ENCODE assay signal across 20 cellular contexts in genomic region chr9:14298607-14299022, GRCh38. TPM values are rescaled to one million over a fixed set of nuclear protein-coding genes. Genes with fewer than 3 reads are reported as not detected.
DNase-seq lines count a peak whose midpoint lies in the region; ATAC-seq and TF ChIP-seq lines count a peak whose summit lies in the region.
"Had no signal": no experiment of that assay in that cellular context is flagged by ENCODE, and none has a peak within 500 bp of the region (broad histone marks: within the 10 kb centered on the region; RNA-seq: fewer than 3 reads in every experiment).

No MANE protein-coding gene starts in this region.

- TF ChIP-seq CTCF in tibial artery (IDR thresholded peaks at IDR 0.05): no peak

- peak overlapping the region; percentile 24 to 44 for H3K9ac ChIP-seq in duodenal mucosa (ENCODE audit: low read depth in 1 of 2, low read length in 2 of 2)

- H3K4me3 ChIP-seq in duodenal mucosa (ENCODE audit: low read depth in 1 of 2, low read length in 2 of 2) (peak overlapping the region; percentile 14 to 68), tibial artery (peak overlapping the region in 1 of 2 donors; percentile 11)
- H3K4me3 ChIP-seq: GM12878, GM23338 had no signal

- intact Hi-C loops in Right ventricle myocardium superior (cut with DNase I) (no loop called here), Right ventricle myocardium inferior (cut with DNase I) (no loop called here), tibial artery (cut with DNase I; ENCODE audit: low total_unique reads) (no loop called here)

- ATAC-seq in Right ventricle myocardium superior (ENCODE audit: poor library complexity) (peak; percentile 3), Right ventricle myocardium inferior (no peak), HG03045 (IDR thresholded peaks at IDR 0.05; ENCODE audit: unreplicated experiment) (no peak)
- ATAC-seq: GM12878; GM23338; natural killer cell treated with Interleukin-12 subunit alpha and Interleukin-12 subunit beta and Interleukin-15 and Interleukin-18, amount 100 ng/mL, for 72 hours; T-cell had no signal

- DNase-seq in Right ventricle myocardium superior (no peak), Right ventricle myocardium inferior (ENCODE audit: missing footprints) (no peak), lung microvascular endothelial cell (ENCODE audit: low read depth in 2 of 2) (peak; percentile 62 to 68), tibial artery (no peak), OCI-M2 (lab: John Stamatoyannopoulos, UW; ENCODE audit: unreplicated experiment) (no peak)
- DNase-seq in activated CD8-positive, alpha-beta memory T cell treated with anti-CD3 and anti-CD28 coated beads, Interleukin-2, amount 50 U/mL, for 4 hours: no peak
- DNase-seq: activated CD4-positive, alpha-beta T cell treated with anti-CD3 and anti-CD28 coated beads, Interleukin-2, amount 10 ng/mL, durations not matched to agents 24 days and 14 days; C1 segment of cervical spinal cord; effector CD4-positive, alpha-beta T cell; GF-D8; posterior cingulate gyrus; SHP77; stimulated activated CD4-positive, alpha-beta T cell treated with anti-CD3 and anti-CD28 coated beads, Interleukin-4, amount 100 ng/mL, for 24 hours; substantia nigra; T-cell had no signal

- no peaks in the 10 kb centered on the region for H3K9me3 ChIP-seq in duodenal mucosa (ENCODE audit: control insufficient read depth in 1 of 2, low read length in 2 of 2)
- no peaks in the 10 kb centered on the region for H3K9me3 ChIP-seq in tibial artery

- H3K27ac ChIP-seq in duodenal mucosa (ENCODE audit: low read depth, low read length): no peak overlapping the region
- H3K27ac ChIP-seq in tibial artery: peak overlapping the region; percentile 45 to 55

- H3K4me1 ChIP-seq in duodenal mucosa (ENCODE audit: control insufficient read depth in 1 of 2, insufficient read depth in 2 of 2, low read length in 2 of 2): peaks cover 31 to 66% of the 10 kb centered on the region in 2 donors
- peaks cover 0 to 89% (median 47%) of the 10 kb centered on the region in 4 donors for H3K4me1 ChIP-seq in tibial artery

- H3K27me3 ChIP-seq in duodenal mucosa (ENCODE audit: control insufficient read depth in 1 of 2, insufficient read depth in 2 of 2, low read length in 2 of 2) (no peaks in the 10 kb centered on the region), tibial artery (no peaks in the 10 kb centered on the region)

- H3K36me3 ChIP-seq in duodenal mucosa (ENCODE audit: control insufficient read depth in 1 of 2, insufficient read depth in 2 of 2, low read length in 2 of 2) (no peaks in the 10 kb centered on the region), tibial artery (no peaks in the 10 kb centered on the region)

RNA-seq across cellular contexts. Expression of gene NFIB, which starts 15.3 kb away (rescaled TPM):
- 104 TPM for total RNA-seq in Right ventricle myocardium superior
- total RNA-seq in Right ventricle myocardium inferior: 116 TPM
- 111 and 164 TPM in 2 replicates for total RNA-seq in lung microvascular endothelial cell
- total RNA-seq: activated CD4-positive, alpha-beta T cell treated with anti-CD3 and anti-CD28 coated beads, Interleukin-2, amount 10 ng/mL, durations not matched to agents 24 days and 14 days; natural killer cell treated with Interleukin-12 subunit alpha and Interleukin-12 subunit beta and Interleukin-15 and Interleukin-18, amount 100 ng/mL, for 72 hours had no signal

Comparison
In these comparisons a context has a peak if more than half of its experiments do, and no peak if none do; other contexts are left out.
1. DNase-seq: peak in lung microvascular endothelial cell (2 of 2); none in Right ventricle myocardium superior (single experiment), Right ventricle myocardium inferior (single experiment), tibial artery (0 of 2), OCI-M2 (single experiment) and activated CD8-positive, alpha-beta memory T cell treated with anti-CD3 and anti-CD28 coated beads, Interleukin-2, amount 50 U/mL, for 4 hours (single experiment).